ENCODE assay signal across 1 cellular context in the genomic region with DNA sequence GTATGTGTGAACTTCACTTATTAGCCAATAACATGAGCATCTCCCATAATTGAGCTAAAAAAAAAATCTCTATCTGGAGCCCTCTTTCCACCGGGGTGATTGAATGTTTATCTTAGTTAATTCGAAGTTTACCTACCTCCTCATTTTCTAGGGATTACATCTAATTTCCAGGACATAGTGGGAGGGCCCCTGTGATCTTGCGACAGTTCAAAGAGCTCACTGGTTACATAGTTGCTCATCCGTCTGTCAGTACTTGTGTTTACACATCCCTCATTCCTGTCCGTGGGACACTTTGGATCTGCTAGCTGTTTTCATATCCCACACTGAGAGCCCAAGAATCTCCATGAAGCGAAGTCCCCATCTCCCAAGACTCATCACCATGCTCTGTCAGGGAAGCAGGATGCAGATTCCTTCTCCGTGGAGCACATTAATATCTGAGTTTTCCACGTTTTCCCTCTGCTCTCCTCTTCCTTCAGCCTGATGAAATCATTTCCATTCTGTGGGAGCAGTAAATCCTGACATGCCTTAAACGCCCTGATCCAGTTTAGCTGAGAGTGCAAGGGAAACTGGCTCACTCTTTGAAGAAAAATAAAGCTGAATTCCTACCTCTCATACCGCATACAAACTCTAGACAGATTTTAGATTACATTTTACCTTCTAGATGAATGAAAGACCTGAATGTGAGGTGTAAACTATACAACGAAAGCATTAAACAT.
TF ChIP-seq lines count a peak whose summit lies in the region.

No MANE protein-coding gene starts in this region.

TF ChIP-seq in HepG2, 621 proteins besides CTCF, POLR2A, EP300 and RAD21 (continued from another document and continues in another):
- TF ChIP-seq, protein P1, sequence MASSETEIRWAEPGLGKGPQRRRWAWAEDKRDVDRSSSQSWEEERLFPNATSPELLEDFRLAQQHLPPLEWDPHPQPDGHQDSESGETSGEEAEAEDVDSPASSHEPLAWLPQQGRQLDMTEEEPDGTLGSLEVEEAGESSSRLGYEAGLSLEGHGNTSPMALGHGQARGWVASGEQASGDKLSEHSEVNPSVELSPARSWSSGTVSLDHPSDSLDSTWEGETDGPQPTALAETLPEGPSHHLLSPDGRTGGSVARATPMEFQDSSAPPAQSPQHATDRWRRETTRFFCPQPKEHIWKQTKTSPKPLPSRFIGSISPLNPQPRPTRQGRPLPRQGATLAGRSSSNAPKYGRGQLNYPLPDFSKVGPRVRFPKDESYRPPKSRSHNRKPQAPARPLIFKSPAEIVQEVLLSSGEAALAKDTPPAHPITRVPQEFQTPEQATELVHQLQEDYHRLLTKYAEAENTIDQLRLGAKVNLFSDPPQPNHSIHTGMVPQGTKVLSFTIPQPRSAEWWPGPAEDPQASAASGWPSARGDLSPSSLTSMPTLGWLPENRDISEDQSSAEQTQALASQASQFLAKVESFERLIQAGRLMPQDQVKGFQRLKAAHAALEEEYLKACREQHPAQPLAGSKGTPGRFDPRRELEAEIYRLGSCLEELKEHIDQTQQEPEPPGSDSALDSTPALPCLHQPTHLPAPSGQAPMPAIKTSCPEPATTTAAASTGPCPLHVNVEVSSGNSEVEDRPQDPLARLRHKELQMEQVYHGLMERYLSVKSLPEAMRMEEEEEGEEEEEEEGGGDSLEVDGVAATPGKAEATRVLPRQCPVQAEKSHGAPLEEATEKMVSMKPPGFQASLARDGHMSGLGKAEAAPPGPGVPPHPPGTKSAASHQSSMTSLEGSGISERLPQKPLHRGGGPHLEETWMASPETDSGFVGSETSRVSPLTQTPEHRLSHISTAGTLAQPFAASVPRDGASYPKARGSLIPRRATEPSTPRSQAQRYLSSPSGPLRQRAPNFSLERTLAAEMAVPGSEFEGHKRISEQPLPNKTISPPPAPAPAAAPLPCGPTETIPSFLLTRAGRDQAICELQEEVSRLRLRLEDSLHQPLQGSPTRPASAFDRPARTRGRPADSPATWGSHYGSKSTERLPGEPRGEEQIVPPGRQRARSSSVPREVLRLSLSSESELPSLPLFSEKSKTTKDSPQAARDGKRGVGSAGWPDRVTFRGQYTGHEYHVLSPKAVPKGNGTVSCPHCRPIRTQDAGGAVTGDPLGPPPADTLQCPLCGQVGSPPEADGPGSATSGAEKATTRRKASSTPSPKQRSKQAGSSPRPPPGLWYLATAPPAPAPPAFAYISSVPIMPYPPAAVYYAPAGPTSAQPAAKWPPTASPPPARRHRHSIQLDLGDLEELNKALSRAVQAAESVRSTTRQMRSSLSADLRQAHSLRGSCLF (CRISPR knock-in tag; IDR thresholded peaks at IDR 0.05; ENCODE audit: borderline replicate concordance) = no peak
- no peak for TF ChIP-seq KAT2B (IDR thresholded peaks at IDR 0.05; ENCODE audit: borderline replicate concordance, low read depth, low read length)
- no peak for TF ChIP-seq ATF7-NPFF (CRISPR knock-in tag; IDR thresholded peaks at IDR 0.05; ENCODE audit: low read depth)
- TF ChIP-seq HNF4G (IDR thresholded peaks at IDR 0.05; ENCODE audit: borderline replicate concordance, low read depth, low read length) = no peak
- TF ChIP-seq HNF4G (CRISPR knock-in tag; IDR thresholded peaks at IDR 0.05; ENCODE audit: borderline replicate concordance, low read depth) = no peak
- TF ChIP-seq HOXA9 (CRISPR knock-in tag; IDR thresholded peaks at IDR 0.05; ENCODE audit: borderline replicate concordance) = no peak
- TF ChIP-seq ZNF460 (CRISPR knock-in tag; IDR thresholded peaks at IDR 0.05; ENCODE audit: borderline replicate concordance) = no peak
- TF ChIP-seq ZSCAN22 (CRISPR knock-in tag; IDR thresholded peaks at IDR 0.05) = no peak
- no peak for TF ChIP-seq ZFP36 (IDR thresholded peaks at IDR 0.05; ENCODE audit: borderline replicate concordance, low read depth, low read length, partially characterized antibody)
- TF ChIP-seq, protein P2, sequence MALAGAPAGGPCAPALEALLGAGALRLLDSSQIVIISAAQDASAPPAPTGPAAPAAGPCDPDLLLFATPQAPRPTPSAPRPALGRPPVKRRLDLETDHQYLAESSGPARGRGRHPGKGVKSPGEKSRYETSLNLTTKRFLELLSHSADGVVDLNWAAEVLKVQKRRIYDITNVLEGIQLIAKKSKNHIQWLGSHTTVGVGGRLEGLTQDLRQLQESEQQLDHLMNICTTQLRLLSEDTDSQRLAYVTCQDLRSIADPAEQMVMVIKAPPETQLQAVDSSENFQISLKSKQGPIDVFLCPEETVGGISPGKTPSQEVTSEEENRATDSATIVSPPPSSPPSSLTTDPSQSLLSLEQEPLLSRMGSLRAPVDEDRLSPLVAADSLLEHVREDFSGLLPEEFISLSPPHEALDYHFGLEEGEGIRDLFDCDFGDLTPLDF (CRISPR knock-in tag; IDR thresholded peaks at IDR 0.05) = no peak
- no peak for TF ChIP-seq DNMT1 (CRISPR knock-in tag; IDR thresholded peaks at IDR 0.05)
- peak; percentile 59 for TF ChIP-seq RXRB (CRISPR knock-in tag; IDR thresholded peaks at IDR 0.05; ENCODE audit: borderline replicate concordance)
- TF ChIP-seq ZNF652 (CRISPR knock-in tag; IDR thresholded peaks at IDR 0.05; ENCODE audit: borderline replicate concordance, low read depth) = no peak
- TF ChIP-seq ZNF615 (CRISPR knock-in tag; IDR thresholded peaks at IDR 0.05; ENCODE audit: borderline replicate concordance) = no peak
- peak; percentile 73; the same call in 1 of the 2 replicates for TF ChIP-seq MIER3 (CRISPR knock-in tag; IDR thresholded peaks at IDR 0.05; ENCODE audit: borderline replicate concordance)
- no peak for TF ChIP-seq ZNF207 (IDR thresholded peaks at IDR 0.05; ENCODE audit: borderline replicate concordance)
- TF ChIP-seq HNRNPUL1 (IDR thresholded peaks at IDR 0.05; ENCODE audit: low read depth, low read length) = no peak
- TF ChIP-seq, protein P3, sequence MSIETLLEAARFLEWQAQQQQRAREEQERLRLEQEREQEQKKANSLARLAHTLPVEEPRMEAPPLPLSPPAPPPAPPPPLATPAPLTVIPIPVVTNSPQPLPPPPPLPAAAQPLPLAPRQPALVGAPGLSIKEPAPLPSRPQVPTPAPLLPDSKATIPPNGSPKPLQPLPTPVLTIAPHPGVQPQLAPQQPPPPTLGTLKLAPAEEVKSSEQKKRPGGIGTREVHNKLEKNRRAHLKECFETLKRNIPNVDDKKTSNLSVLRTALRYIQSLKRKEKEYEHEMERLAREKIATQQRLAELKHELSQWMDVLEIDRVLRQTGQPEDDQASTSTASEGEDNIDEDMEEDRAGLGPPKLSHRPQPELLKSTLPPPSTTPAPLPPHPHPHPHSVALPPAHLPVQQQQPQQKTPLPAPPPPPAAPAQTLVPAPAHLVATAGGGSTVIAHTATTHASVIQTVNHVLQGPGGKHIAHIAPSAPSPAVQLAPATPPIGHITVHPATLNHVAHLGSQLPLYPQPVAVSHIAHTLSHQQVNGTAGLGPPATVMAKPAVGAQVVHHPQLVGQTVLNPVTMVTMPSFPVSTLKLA (IDR thresholded peaks at IDR 0.05) = no peak
- TF ChIP-seq PAX8 (CRISPR knock-in tag; IDR thresholded peaks at IDR 0.05; ENCODE audit: borderline replicate concordance) = no peak
- no peak for TF ChIP-seq ZNF549 (CRISPR knock-in tag; IDR thresholded peaks at IDR 0.05)
- TF ChIP-seq, protein P4, sequence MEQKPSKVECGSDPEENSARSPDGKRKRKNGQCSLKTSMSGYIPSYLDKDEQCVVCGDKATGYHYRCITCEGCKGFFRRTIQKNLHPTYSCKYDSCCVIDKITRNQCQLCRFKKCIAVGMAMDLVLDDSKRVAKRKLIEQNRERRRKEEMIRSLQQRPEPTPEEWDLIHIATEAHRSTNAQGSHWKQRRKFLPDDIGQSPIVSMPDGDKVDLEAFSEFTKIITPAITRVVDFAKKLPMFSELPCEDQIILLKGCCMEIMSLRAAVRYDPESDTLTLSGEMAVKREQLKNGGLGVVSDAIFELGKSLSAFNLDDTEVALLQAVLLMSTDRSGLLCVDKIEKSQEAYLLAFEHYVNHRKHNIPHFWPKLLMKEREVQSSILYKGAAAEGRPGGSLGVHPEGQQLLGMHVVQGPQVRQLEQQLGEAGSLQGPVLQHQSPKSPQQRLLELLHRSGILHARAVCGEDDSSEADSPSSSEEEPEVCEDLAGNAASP (CRISPR knock-in tag; IDR thresholded peaks at IDR 0.05; ENCODE audit: borderline replicate concordance) = peak; percentile 47; the same call in 1 of the 2 replicates
- TF ChIP-seq, protein P5, sequence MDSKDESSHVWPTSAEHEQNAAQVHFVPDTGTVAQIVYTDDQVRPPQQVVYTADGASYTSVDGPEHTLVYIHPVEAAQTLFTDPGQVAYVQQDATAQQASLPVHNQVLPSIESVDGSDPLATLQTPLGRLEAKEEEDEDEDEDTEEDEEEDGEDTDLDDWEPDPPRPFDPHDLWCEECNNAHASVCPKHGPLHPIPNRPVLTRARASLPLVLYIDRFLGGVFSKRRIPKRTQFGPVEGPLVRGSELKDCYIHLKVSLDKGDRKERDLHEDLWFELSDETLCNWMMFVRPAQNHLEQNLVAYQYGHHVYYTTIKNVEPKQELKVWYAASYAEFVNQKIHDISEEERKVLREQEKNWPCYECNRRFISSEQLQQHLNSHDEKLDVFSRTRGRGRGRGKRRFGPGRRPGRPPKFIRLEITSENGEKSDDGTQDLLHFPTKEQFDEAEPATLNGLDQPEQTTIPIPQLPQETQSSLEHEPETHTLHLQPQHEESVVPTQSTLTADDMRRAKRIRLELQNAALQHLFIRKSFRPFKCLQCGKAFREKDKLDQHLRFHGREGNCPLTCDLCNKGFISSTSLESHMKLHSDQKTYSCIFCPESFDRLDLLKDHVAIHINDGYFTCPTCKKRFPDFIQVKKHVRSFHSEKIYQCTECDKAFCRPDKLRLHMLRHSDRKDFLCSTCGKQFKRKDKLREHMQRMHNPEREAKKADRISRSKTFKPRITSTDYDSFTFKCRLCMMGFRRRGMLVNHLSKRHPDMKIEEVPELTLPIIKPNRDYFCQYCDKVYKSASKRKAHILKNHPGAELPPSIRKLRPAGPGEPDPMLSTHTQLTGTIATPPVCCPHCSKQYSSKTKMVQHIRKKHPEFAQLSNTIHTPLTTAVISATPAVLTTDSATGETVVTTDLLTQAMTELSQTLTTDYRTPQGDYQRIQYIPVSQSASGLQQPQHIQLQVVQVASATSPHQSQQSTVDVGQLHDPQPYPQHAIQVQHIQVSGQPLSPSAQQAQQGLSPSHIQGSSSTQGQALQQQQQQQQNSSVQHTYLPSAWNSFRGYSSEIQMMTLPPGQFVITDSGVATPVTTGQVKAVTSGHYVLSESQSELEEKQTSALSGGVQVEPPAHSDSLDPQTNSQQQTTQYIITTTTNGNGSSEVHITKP (CRISPR knock-in tag; IDR thresholded peaks at IDR 0.05; ENCODE audit: low read depth) = no peak
- no peak for TF ChIP-seq ZNF570 (CRISPR knock-in tag; IDR thresholded peaks at IDR 0.05; ENCODE audit: borderline replicate concordance)
- TF ChIP-seq ZNF367 (CRISPR knock-in tag; IDR thresholded peaks at IDR 0.05; ENCODE audit: borderline replicate concordance) = no peak
- TF ChIP-seq KDM2A (CRISPR knock-in tag; IDR thresholded peaks at IDR 0.05; ENCODE audit: borderline replicate concordance, low read depth) = 0 out of 2 replicates have a peak, but pooled peaks have one; percentile 28
- no peak for TF ChIP-seq ZNF136 (CRISPR knock-in tag; IDR thresholded peaks at IDR 0.05; ENCODE audit: low read depth)
- peak; percentile 88; the same call in 1 of the 2 replicates for TF ChIP-seq SP5 (CRISPR knock-in tag; IDR thresholded peaks at IDR 0.05; ENCODE audit: borderline replicate concordance, low read depth)
- no peak for TF ChIP-seq HCFC1 (IDR thresholded peaks at IDR 0.05; ENCODE audit: low read depth, low read length)
- no peak for TF ChIP-seq GABPA (IDR thresholded peaks at IDR 0.05; ENCODE audit: low read depth, low read length)
- no peak for TF ChIP-seq GABPA (CRISPR knock-in tag; IDR thresholded peaks at IDR 0.05; ENCODE audit: low read depth)
- TF ChIP-seq, protein P6, sequence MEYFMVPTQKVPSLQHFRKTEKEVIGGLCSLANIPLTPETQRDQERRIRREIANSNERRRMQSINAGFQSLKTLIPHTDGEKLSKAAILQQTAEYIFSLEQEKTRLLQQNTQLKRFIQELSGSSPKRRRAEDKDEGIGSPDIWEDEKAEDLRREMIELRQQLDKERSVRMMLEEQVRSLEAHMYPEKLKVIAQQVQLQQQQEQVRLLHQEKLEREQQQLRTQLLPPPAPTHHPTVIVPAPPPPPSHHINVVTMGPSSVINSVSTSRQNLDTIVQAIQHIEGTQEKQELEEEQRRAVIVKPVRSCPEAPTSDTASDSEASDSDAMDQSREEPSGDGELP (IDR thresholded peaks at IDR 0.05; ENCODE audit: borderline replicate concordance, low read depth) = no peak
- 0 out of 2 replicates have a peak, but pooled peaks have one; percentile 46 for TF ChIP-seq ZNF317 (CRISPR knock-in tag; IDR thresholded peaks at IDR 0.05)
- TF ChIP-seq SAFB2 (CRISPR knock-in tag; IDR thresholded peaks at IDR 0.05; ENCODE audit: borderline replicate concordance, low read depth) = no peak
- TF ChIP-seq ZNF251 (CRISPR knock-in tag; IDR thresholded peaks at IDR 0.05) = no peak
- 0 out of 2 replicates have a peak, but pooled peaks have one; percentile 20 for TF ChIP-seq FOXA1 (IDR thresholded peaks at IDR 0.05)
- TF ChIP-seq FOXA1 (CRISPR knock-in tag; IDR thresholded peaks at IDR 0.05) = peak; percentile 93
- TF ChIP-seq ZNF564 (CRISPR knock-in tag; IDR thresholded peaks at IDR 0.05) = no peak
- TF ChIP-seq, protein P7, sequence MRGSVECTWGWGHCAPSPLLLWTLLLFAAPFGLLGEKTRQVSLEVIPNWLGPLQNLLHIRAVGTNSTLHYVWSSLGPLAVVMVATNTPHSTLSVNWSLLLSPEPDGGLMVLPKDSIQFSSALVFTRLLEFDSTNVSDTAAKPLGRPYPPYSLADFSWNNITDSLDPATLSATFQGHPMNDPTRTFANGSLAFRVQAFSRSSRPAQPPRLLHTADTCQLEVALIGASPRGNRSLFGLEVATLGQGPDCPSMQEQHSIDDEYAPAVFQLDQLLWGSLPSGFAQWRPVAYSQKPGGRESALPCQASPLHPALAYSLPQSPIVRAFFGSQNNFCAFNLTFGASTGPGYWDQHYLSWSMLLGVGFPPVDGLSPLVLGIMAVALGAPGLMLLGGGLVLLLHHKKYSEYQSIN (CRISPR knock-in tag; IDR thresholded peaks at IDR 0.05; ENCODE audit: borderline replicate concordance) = no peak
- TF ChIP-seq ZNF562 (CRISPR knock-in tag; IDR thresholded peaks at IDR 0.05; ENCODE audit: borderline replicate concordance) = no peak
- TF ChIP-seq ZNF205 (CRISPR knock-in tag; IDR thresholded peaks at IDR 0.05) = 0 out of 2 replicates have a peak, but pooled peaks have one; percentile 50
- no peak for TF ChIP-seq ZNF335 (CRISPR knock-in tag; IDR thresholded peaks at IDR 0.05)
- TF ChIP-seq, protein P8, sequence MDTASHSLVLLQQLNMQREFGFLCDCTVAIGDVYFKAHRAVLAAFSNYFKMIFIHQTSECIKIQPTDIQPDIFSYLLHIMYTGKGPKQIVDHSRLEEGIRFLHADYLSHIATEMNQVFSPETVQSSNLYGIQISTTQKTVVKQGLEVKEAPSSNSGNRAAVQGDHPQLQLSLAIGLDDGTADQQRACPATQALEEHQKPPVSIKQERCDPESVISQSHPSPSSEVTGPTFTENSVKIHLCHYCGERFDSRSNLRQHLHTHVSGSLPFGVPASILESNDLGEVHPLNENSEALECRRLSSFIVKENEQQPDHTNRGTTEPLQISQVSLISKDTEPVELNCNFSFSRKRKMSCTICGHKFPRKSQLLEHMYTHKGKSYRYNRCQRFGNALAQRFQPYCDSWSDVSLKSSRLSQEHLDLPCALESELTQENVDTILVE (CRISPR knock-in tag; IDR thresholded peaks at IDR 0.05) = 0 out of 2 replicates have a peak, but pooled peaks have one; percentile 47
- no peak for TF ChIP-seq NFYC (CRISPR knock-in tag; IDR thresholded peaks at IDR 0.05)
